8 cellular contexts compared by ENCODE assay signal in genomic region chr17:79843917-79844815, GRCh38. TPM values are rescaled to one million over a fixed set of nuclear protein-coding genes. Genes with fewer than 3 reads are reported as not detected.
A peak's percentile ranks its signal among the peaks of the same experiment; 100 is the strongest.
DNase-seq lines count a peak whose midpoint lies in the region; ATAC-seq and TF ChIP-seq lines count a peak whose summit lies in the region.

No MANE protein-coding gene starts in this region.

- peak overlapping the region; percentile 77 for H3K9ac ChIP-seq in GM23248

- BruUV-seq in A673 (replicated peaks; lab: Mats Ljungman, UMichigan) = no TSS peak

- peak overlapping the region; percentile 84 for H2AFZ ChIP-seq in GM23248

- H3F3A ChIP-seq in GM23248 (ENCODE audit: insufficient read depth) = peaks cover 7% of the 10 kb centered on the region

- no peaks in the 10 kb centered on the region for H3K36me3 ChIP-seq in A673 (ENCODE audit: insufficient read depth, low read length, poor library complexity, severe bottlenecking)
- H3K36me3 ChIP-seq in GM23248 (ENCODE audit: low read depth) = no peaks in the 10 kb centered on the region

- ATAC-seq in T-helper 17 cell (no peak), HG03280 (IDR thresholded peaks at IDR 0.05; ENCODE audit: unreplicated experiment) (no peak), HG03520 (IDR thresholded peaks at IDR 0.05; ENCODE audit: unreplicated experiment) (no peak)

- H3K9me2 ChIP-seq in GM23248 (ENCODE audit: insufficient read depth) = no peaks in the 10 kb centered on the region

- H3K36me3 Mint-ChIP-seq in T-helper 17 cell (ENCODE audit: low read depth) (no peaks in the 10 kb centered on the region), nephron progenitor cell (ENCODE audit: low read depth) (no peaks in the 10 kb centered on the region)

- CTCF ChIA-PET in A673 (lab: Charles Lee) = interaction anchor here (0.5 to 1.0 kb wide), 8 partner anchors 11 to 97 kb away, joined by 3 to 6 read pairs (median 3); no protein-coding TSS in a partner anchor

- POLR2A ChIA-PET in A673 (lab: Charles Lee; ENCODE audit: low non-redundant PET) = no interaction called here

- H4K20me1 ChIP-seq in GM23248 (ENCODE audit: insufficient read depth) = no peaks in the 10 kb centered on the region

- peaks cover 42% of the 10 kb centered on the region for H3K27me3 ChIP-seq in A673 (replicated peaks; ENCODE audit: insufficient read depth, low read depth, low read length, poor library complexity)
- H3K27me3 ChIP-seq in GM23248 (replicated peaks; ENCODE audit: insufficient read depth) = peaks cover 29% of the 10 kb centered on the region

- no peak for DNase-seq in A673 (ENCODE audit: low spot score)
- DNase-seq in GM23248 = peak; percentile 87
- no peak for DNase-seq in T-helper 17 cell
- DNase-seq in fibroblast of peridontal ligament (ENCODE audit: extremely low read depth) = peak; percentile 54
- DNase-seq in nephron progenitor cell = peak; percentile 72
- no peak for DNase-seq in NCI-H2029 (lab: John Stamatoyannopoulos, UW)

- no peak overlapping the region for H3K27ac ChIP-seq in A673 (ENCODE audit: low read depth, low read length, poor library complexity, severe bottlenecking)
- no peak overlapping the region for H3K27ac ChIP-seq in GM23248

- 2 to 3% methylated on average over 28 to 52 of the region's 84 CpGs for WGBS in GM23248 (ENCODE audit: low coverage in 1 of 2, low lambda C conversion rate in 2 of 2, missing lambda C conversion rate in 2 of 2), 2 experiments

- no peaks in the 10 kb centered on the region for H3K9me3 Mint-ChIP-seq in nephron progenitor cell

- H3K79me2 ChIP-seq in GM23248 (ENCODE audit: insufficient read depth) = no peaks in the 10 kb centered on the region

- no peak overlapping the region for H3K27ac Mint-ChIP-seq in T-helper 17 cell
- no peak overlapping the region for H3K27ac Mint-ChIP-seq in nephron progenitor cell

- H3K4me2 ChIP-seq in GM23248 (ENCODE audit: unreplicated experiment) = peak overlapping the region; percentile 95

- intact Hi-C loops in A673 (cut with micrococcal nuclease; ENCODE audit: unreplicated experiment) = loop anchor here (5.0 kb wide), 1 partner anchor 128 kb away; no protein-coding TSS in a partner anchor

- H3K4me1 Mint-ChIP-seq in T-helper 17 cell (peaks cover 16% of the 10 kb centered on the region), nephron progenitor cell (peaks cover 25% of the 10 kb centered on the region)

- in situ Hi-C loops in GM23248 (cut with MboI) = loop anchor here (10.0 kb wide), 1 partner anchor 151 kb away; no protein-coding TSS in a partner anchor

- H3K4me3 Mint-ChIP-seq in T-helper 17 cell (peak overlapping the region; percentile 90), nephron progenitor cell (peak overlapping the region; percentile 75)

- peaks cover 50% of the 10 kb centered on the region for H3K4me1 ChIP-seq in A673 (ENCODE audit: insufficient read depth, low read length, poor library complexity, severe bottlenecking)
- peaks cover 6% of the 10 kb centered on the region for H3K4me1 ChIP-seq in GM23248 (ENCODE audit: insufficient read depth)

- peaks cover 44% of the 10 kb centered on the region for H3K27me3 Mint-ChIP-seq in T-helper 17 cell
- peaks cover 86% of the 10 kb centered on the region for H3K27me3 Mint-ChIP-seq in nephron progenitor cell (ENCODE audit: low read depth, poor library complexity)

- TF ChIP-seq CTCF in A673 (conservative IDR thresholded peaks at IDR 0.05; ENCODE audit: low read depth, low read length) = no peak
- no peak for TF ChIP-seq CTCF in nephron progenitor cell (IDR thresholded peaks at IDR 0.05)

- H3K4me3 ChIP-seq in A673 (ENCODE audit: low read depth, low read length, poor library complexity, severe bottlenecking) (peak overlapping the region; percentile 55), GM23248 (peak overlapping the region; percentile 77)

- no peaks in the 10 kb centered on the region for H3K9me3 ChIP-seq in A673 (ENCODE audit: low read depth, low read length, poor library complexity, severe bottlenecking)
- H3K9me3 ChIP-seq in GM23248 (ENCODE audit: low read depth) = no peaks in the 10 kb centered on the region
- H3K9me3 ChIP-seq in T-helper 17 cell (ENCODE audit: control insufficient read depth, low read length, poor library complexity, severe bottlenecking) = no peaks in the 10 kb centered on the region

RNA-seq across cellular contexts. Expression of gene CBX4, which starts 4.9 kb away (rescaled TPM):
- total RNA-seq in A673 (2021) = 42.6 and 45.5 TPM in 2 replicates
- total RNA-seq in GM23248 (2014; rRNA removed; shearing (Covaris generic)) = 11.4 and 18.9 TPM in 2 replicates
- 1.2 and 1.4 TPM in 2 replicates for polyA plus RNA-seq in GM23248 (2016; fragmentation: Nextera tagmentation; extraction: Ambion mirVana)
- 100 to 1,000 TPM; 103 to 110 TPM for total RNA-seq in T-helper 17 cell

RNA-seq across cellular contexts. Expression of gene CBX8, which starts 47.3 kb away (rescaled TPM):
- total RNA-seq in A673 (2021) (24.5 and 27.0 TPM in 2 replicates), T-helper 17 cell (1 to 10 TPM; 2.5 to 3.6 TPM)
- 2.7 and 3.9 TPM in 2 replicates for total RNA-seq in GM23248 (2014; rRNA removed; shearing (Covaris generic))
- 5.9 and 6.4 TPM in 2 replicates for polyA plus RNA-seq in GM23248 (2016; fragmentation: Nextera tagmentation; extraction: Ambion mirVana)

Comparison
In these comparisons a context has a peak if more than half of its experiments do, and no peak if none do; other contexts are left out.
1. DNase-seq: peak in GM23248 (single experiment), fibroblast of peridontal ligament (single experiment) and nephron progenitor cell (single experiment); none in A673 (single experiment), T-helper 17 cell (0 of 3) and NCI-H2029 (single experiment).